8 cellular contexts compared by ENCODE assay signal in genomic region chr15:98548172-98548971, GRCh38.
A peak's percentile ranks its signal among the peaks of the same experiment; 100 is the strongest.
DNase-seq lines count a peak whose midpoint lies in the region; ATAC-seq and TF ChIP-seq lines count a peak whose summit lies in the region.

No MANE protein-coding gene starts in this region.

- peak; percentile 93 to 96 for ATAC-seq in right cardiac atrium
- ATAC-seq in HG03354 (IDR thresholded peaks at IDR 0.05; ENCODE audit: poor library complexity, severe bottlenecking, unreplicated experiment): no peak

- no peak for TF ChIP-seq POLR2A in Peyer's patch (IDR thresholded peaks at IDR 0.05)

- peaks cover 0 to 3% (median 0%) of the 10 kb centered on the region in 4 donors for H3K9me3 ChIP-seq in Peyer's patch
- no peaks in the 10 kb centered on the region for H3K9me3 ChIP-seq in right cardiac atrium (ENCODE audit: control insufficient read depth, low read length)

- intact Hi-C loops in right cardiac atrium (cut with DNase I): no loop called here
- intact Hi-C loops in posterior cingulate gyrus (cut with DNase I): no loop called here

- H3K27ac ChIP-seq in Peyer's patch (peak overlapping the region; percentile 20 to 79 (median 66)), angular gyrus (ENCODE audit: low read depth, low read length) (peak overlapping the region; percentile 73), right cardiac atrium (ENCODE audit: low read length) (peak overlapping the region; percentile 22), urinary bladder (ENCODE audit: low read depth) (peak overlapping the region; percentile 5)

- peaks cover 0 to 14% (median 0%) of the 10 kb centered on the region in 4 donors for H3K4me1 ChIP-seq in Peyer's patch
- peaks cover 3% of the 10 kb centered on the region for H3K4me1 ChIP-seq in right cardiac atrium (ENCODE audit: control insufficient read depth, insufficient read depth, low read length)
- no peaks in the 10 kb centered on the region for H3K4me1 ChIP-seq in urinary bladder (ENCODE audit: insufficient read depth)

- H3K4me3 ChIP-seq in Peyer's patch: peak overlapping the region; percentile 21 to 49 (median 46)
- peak overlapping the region; percentile 54 for H3K4me3 ChIP-seq in right cardiac atrium (ENCODE audit: low read length)
- H3K4me3 ChIP-seq in urinary bladder (ENCODE audit: low read depth, low read length): peak overlapping the region; percentile 27

- TF ChIP-seq CTCF in Peyer's patch (IDR thresholded peaks at IDR 0.05): no peak

- no peaks in the 10 kb centered on the region for H3K36me3 ChIP-seq in Peyer's patch
- H3K36me3 ChIP-seq in urinary bladder (ENCODE audit: insufficient read depth): no peaks in the 10 kb centered on the region

- peaks cover 0 to 5% of the 10 kb centered on the region in 2 donors for H3K27me3 ChIP-seq in Peyer's patch
- no peaks in the 10 kb centered on the region for H3K27me3 ChIP-seq in right cardiac atrium (ENCODE audit: control insufficient read depth, insufficient read depth)

- peak; percentile 52 for DNase-seq in EL
- DNase-seq in Peyer's patch: peak; percentile 19 to 69 (median 59)
- DNase-seq in right cardiac atrium: peak; percentile 83 to 90 (median 90)
- peak; percentile 37 to 94 (median 60) for DNase-seq in posterior cingulate gyrus
- DNase-seq in NCI-H187 (lab: John Stamatoyannopoulos, UW): no peak

- WGBS in right cardiac atrium: under 1% methylated on average over 63 of the region's 63 CpGs
- under 1% methylated on average over 63 of the region's 63 CpGs for WGBS in urinary bladder

Comparison
In these comparisons a context has a peak if more than half of its experiments do, and no peak if none do; other contexts are left out.
1. DNase-seq: peak in EL (single experiment), Peyer's patch (3 of 3), right cardiac atrium (3 of 3) and posterior cingulate gyrus (10 of 10); none in NCI-H187 (0 of 2).
2. H3K27ac ChIP-seq: peak in every context shown above with its lines; median percentile 73 in angular gyrus; 66 in Peyer's patch; 22 in right cardiac atrium; 5 in urinary bladder.
3. Peak in every context shown above with its lines, with median percentiles within 50 percentile points of each other: H3K4me3 ChIP-seq.